Comparison of ENCODE assay signal across 22 cellular contexts in the genomic region with DNA sequence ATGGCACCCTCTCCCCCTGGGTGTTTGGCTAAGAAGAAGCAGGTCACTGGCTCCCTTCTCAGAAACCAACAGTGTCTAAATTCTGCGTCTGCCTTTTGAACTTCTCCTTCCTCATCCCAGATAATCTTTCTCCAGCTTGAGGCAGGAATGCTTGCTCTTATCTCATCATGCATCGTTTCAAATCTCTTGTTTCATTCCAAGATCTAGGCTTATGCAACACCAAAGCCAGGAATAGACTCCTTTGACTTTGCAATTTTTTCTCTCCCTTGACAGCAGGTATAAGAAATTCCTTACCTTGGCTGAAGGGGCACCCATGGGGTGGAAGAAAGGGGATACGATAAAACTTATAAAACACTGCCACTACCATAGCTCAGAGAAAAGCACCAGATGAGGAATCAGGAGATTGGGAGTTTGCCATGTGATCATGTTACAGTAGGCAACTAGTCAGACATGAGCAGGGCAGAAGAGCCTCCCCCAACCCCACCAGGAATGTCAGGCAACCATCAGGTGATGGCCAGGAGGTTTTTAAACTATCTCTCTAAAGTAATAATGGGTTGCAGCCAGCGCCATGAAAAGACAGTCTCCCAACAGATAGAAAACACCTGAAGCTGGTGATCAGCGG.
A peak's percentile ranks its signal among the peaks of the same experiment; 100 is the strongest.
DNase-seq lines count a peak whose midpoint lies in the region; ATAC-seq, FAIRE-seq and TF ChIP-seq lines count a peak whose summit lies in the region.
"Had no signal": no experiment of that assay in that cellular context is flagged by ENCODE, and none has a peak within 500 bp of the region (broad histone marks: within the 10 kb centered on the region; RNA-seq: fewer than 3 reads in every experiment).

No MANE protein-coding gene starts in this region.

- H3K23ac ChIP-seq in IMR-90 (ENCODE audit: low read depth, low read length) (no peak overlapping the region), H1 (ENCODE audit: insufficient read length) (no peak overlapping the region)

- DNase-seq in GM23338 (ENCODE audit: low spot score), result no peak
- DNase-seq in IMR-90, result peak; percentile 2
- no peak for DNase-seq in H1 (ENCODE audit: low read depth in 1 of 2, low spot score in 2 of 2)
- DNase-seq in neural crest cell (ENCODE audit: low read depth, low spot score), result no peak
- no peak for DNase-seq in dedifferentiated amniotic fluid mesenchymal stem cell (ENCODE audit: extremely low spot score)
- no peak for DNase-seq in activated T-cell treated with anti-CD3 and anti-CD28 coated beads, Interleukin-2, amount 50 U/mL, for 24 hours
- DNase-seq in activated CD4-positive, CD25-positive, alpha-beta regulatory T cell (lab: John Stamatoyannopoulos, UW), result no peak
- DNase-seq in hippocampal formation (lab: John Stamatoyannopoulos, UW), result no peak
- DNase-seq: Caco-2; CD4-positive, CD25-positive, alpha-beta regulatory T cell; CD8-positive, alpha-beta T cell; DMS53; DMS79 treated with DMSO at 0.1 percent for 48 hours; GF-D8; GOT3; H7; HCEC 1CT had no signal

- TF ChIP-seq EP300 in H1 (IDR thresholded peaks at IDR 0.05; ENCODE audit: borderline replicate concordance in 1 of 2, low read depth in 2 of 2, low read length in 2 of 2), result no peak

- H3K4me2 ChIP-seq in GM23338 (no peak overlapping the region), IMR-90 (ENCODE audit: low read depth, low read length) (no peak overlapping the region), H1 (ENCODE audit: insufficient read depth in 1 of 2, low read depth in 2 of 2, low read length in 2 of 2) (no peak overlapping the region)
- H3K4me2 ChIP-seq: BLaER1 had no signal

- H2BK15ac ChIP-seq in IMR-90 (ENCODE audit: low read depth, low read length) (no peak overlapping the region), H1 (ENCODE audit: low read length) (no peak overlapping the region)

- H3K79me1 ChIP-seq in IMR-90 (ENCODE audit: low read depth in 1 of 2, low read length in 2 of 2) (no peaks in the 10 kb centered on the region), H1 (ENCODE audit: low read depth, low read length) (no peaks in the 10 kb centered on the region)

- H2BK12ac ChIP-seq in H1 (ENCODE audit: low read depth, low read length), result 0 out of 2 replicates have a peak overlapping the region, but pooled peaks have one; percentile 51

- H3K9me3 ChIP-seq in IMR-90 (ENCODE audit: control insufficient read depth, insufficient read depth, low read length), result no peaks in the 10 kb centered on the region
- peaks cover 0 to 2% of the 10 kb centered on the region in 2 experiments; a peak in 1 of 4 replicates for H3K9me3 ChIP-seq in H1 (ENCODE audit: insufficient read depth in 2 of 2, low read depth in 1 of 2, low read length in 1 of 2)
- H3K9me3 ChIP-seq: BLaER1 had no signal

- H3F3A ChIP-seq in GM23338 (replicated peaks; ENCODE audit: low read depth), result no peaks in the 10 kb centered on the region

- no peak overlapping the region for H3K14ac ChIP-seq in IMR-90 (replicated peaks; ENCODE audit: low read depth, low read length)
- no peak overlapping the region for H3K14ac ChIP-seq in H1 (ENCODE audit: insufficient read length)

- no peaks in the 10 kb centered on the region for H3K9me1 ChIP-seq in IMR-90 (ENCODE audit: insufficient read depth, low read length)

- no peaks in the 10 kb centered on the region for H3K23me2 ChIP-seq in H1 (ENCODE audit: low read depth, low read length)

- H2AK5ac ChIP-seq in IMR-90 (ENCODE audit: low read depth, low read length) (no peak overlapping the region), H1 (ENCODE audit: low read depth, low read length) (no peak overlapping the region)

- no peak overlapping the region for H2BK20ac ChIP-seq in IMR-90 (ENCODE audit: low read depth, low read length)
- H2BK20ac ChIP-seq in H1 (ENCODE audit: low read length), result peak overlapping the region; percentile 57; the same call in 1 of the 2 replicates

- no peaks in the 10 kb centered on the region for H3K27me3 Mint-ChIP-seq in GM23338 (ENCODE audit: insufficient read depth, low read depth, poor library complexity)
- no peaks in the 10 kb centered on the region for H3K27me3 Mint-ChIP-seq in neural crest cell (ENCODE audit: low read depth)
- H3K27me3 Mint-ChIP-seq in activated T-cell treated with anti-CD3 and anti-CD28 coated beads, Interleukin-2, amount 50 U/mL, for 24 hours, result no peaks in the 10 kb centered on the region

- H3K4me1 ChIP-seq in GM23338 (ENCODE audit: insufficient read depth) (peaks cover 18% of the 10 kb centered on the region), IMR-90 (ENCODE audit: control insufficient read depth, insufficient read depth, low read length) (peaks cover 3% of the 10 kb centered on the region; the same call in 1 of the 2 replicates), H1 (replicated peaks in 1 of 4; ENCODE audit: control insufficient read depth in 3 of 4, insufficient read depth in 4 of 4, low read length in 3 of 4) (no peaks in the 10 kb centered on the region)

- no peak overlapping the region for H3K27ac Mint-ChIP-seq in GM23338
- H3K27ac Mint-ChIP-seq in neural crest cell (ENCODE audit: unreplicated experiment), result peak overlapping the region; percentile 86
- H3K27ac Mint-ChIP-seq in activated T-cell treated with anti-CD3 and anti-CD28 coated beads, Interleukin-2, amount 50 U/mL, for 24 hours, result no peak overlapping the region
- H3K27ac Mint-ChIP-seq: B cell; CD4-positive, CD25-positive, alpha-beta regulatory T cell; CD8-positive, alpha-beta T cell had no signal

- in situ Hi-C loops in IMR-90 (cut with MboI; ENCODE audit: low sequenced_read_pairs), result no loop called here

- ATAC-seq in GM23338 (no peak), IMR-90 (ENCODE audit: low read depth) (no peak)
- ATAC-seq: CD8-positive, alpha-beta T cell had no signal

- H4K91ac ChIP-seq in IMR-90 (ENCODE audit: insufficient read depth, low read depth, low read length), result no peak overlapping the region
- H4K91ac ChIP-seq in H1 (replicated peaks; ENCODE audit: insufficient read length, low read length), result no peak overlapping the region

- H3K9me2 ChIP-seq in GM23338 (ENCODE audit: insufficient read depth), result peaks cover 17% of the 10 kb centered on the region

- H3K36me3 Mint-ChIP-seq in GM23338 (ENCODE audit: low read depth) (peaks cover 15% of the 10 kb centered on the region), neural crest cell (ENCODE audit: low read depth) (no peaks in the 10 kb centered on the region)
- no peaks in the 10 kb centered on the region for H3K36me3 Mint-ChIP-seq in activated T-cell treated with anti-CD3 and anti-CD28 coated beads, Interleukin-2, amount 50 U/mL, for 24 hours (ENCODE audit: low read depth)
- H3K36me3 Mint-ChIP-seq: CD4-positive, CD25-positive, alpha-beta regulatory T cell; CD8-positive, alpha-beta T cell had no signal

- H4K20me1 ChIP-seq in GM23338 (replicated peaks; ENCODE audit: insufficient read depth), result no peaks in the 10 kb centered on the region
- no peaks in the 10 kb centered on the region for H4K20me1 ChIP-seq in IMR-90 (ENCODE audit: insufficient read depth, low read length)
- H4K20me1 ChIP-seq in H1 (replicated peaks in 1 of 2; ENCODE audit: control insufficient read depth in 1 of 2, insufficient read depth in 2 of 2, low read length in 2 of 2), result no peaks in the 10 kb centered on the region
- H4K20me1 ChIP-seq: BLaER1 had no signal

- H2AFZ ChIP-seq in GM23338 (0 out of 2 replicates have a peak overlapping the region, but pooled peaks have one; percentile 28), IMR-90 (replicated peaks; ENCODE audit: low read length, poor library complexity) (no peak overlapping the region), H1 (ENCODE audit: low read length) (no peak overlapping the region)

- H3K4me3 ChIP-seq in GM23338, result no peak overlapping the region
- H3K4me3 ChIP-seq in IMR-90 (ENCODE audit: insufficient read depth, low read depth, low read length), result no peak overlapping the region
- no peak overlapping the region for H3K4me3 ChIP-seq in H1 (ENCODE audit: extremely low read depth in 1 of 4, insufficient read depth in 2 of 4, low read depth in 3 of 4, low read length in 4 of 4)
- H3K4me3 ChIP-seq: BLaER1 had no signal

- H3K9ac ChIP-seq in IMR-90 (ENCODE audit: low read depth, low read length) (no peak overlapping the region), H1 (replicated peaks in 1 of 4; ENCODE audit: extremely low read depth in 1 of 4, low read depth in 3 of 4, low read length in 3 of 4) (no peak overlapping the region)
- H3K9ac ChIP-seq: BLaER1 had no signal

- peaks cover 20% of the 10 kb centered on the region; the same call in 2 of the 3 replicates for H3K9me3 Mint-ChIP-seq in GM23338
- H3K9me3 Mint-ChIP-seq in neural crest cell, result peaks cover 3% of the 10 kb centered on the region
- H3K9me3 Mint-ChIP-seq in activated T-cell treated with anti-CD3 and anti-CD28 coated beads, Interleukin-2, amount 50 U/mL, for 24 hours, result peaks cover under 1% of the 10 kb centered on the region
- H3K9me3 Mint-ChIP-seq: CD8-positive, alpha-beta T cell had no signal

- intact Hi-C loops in IMR-90 (cut with micrococcal nuclease), result no loop called here

- FAIRE-seq in H1 (lab: Jason Lieb, UNC), result no peak
- FAIRE-seq: GM12891, GM18507 had no signal

- TF ChIP-seq POLR2A in IMR-90 (IDR thresholded peaks at IDR 0.05; ENCODE audit: low read depth, low read length) (no peak), H1 (IDR thresholded peaks at IDR 0.05; ENCODE audit: control extremely low read depth in 1 of 2, low read depth in 2 of 2, low read length in 2 of 2) (no peak)

- H4K5ac ChIP-seq in IMR-90 (ENCODE audit: low read depth, low read length) (no peak overlapping the region), H1 (ENCODE audit: insufficient read length, low read depth, low read length) (no peak overlapping the region)

- dilution Hi-C loops in IMR-90 (cut with HindIII; ENCODE audit: low sequenced_read_pairs, unreplicated experiment), result no loop called here

- H2BK120ac ChIP-seq in IMR-90 (ENCODE audit: low read depth, low read length) (no peak overlapping the region), H1 (replicated peaks; ENCODE audit: low read depth, low read length) (no peak overlapping the region)

- H3K79me2 ChIP-seq in GM23338 (replicated peaks; ENCODE audit: insufficient read depth), result no peaks in the 10 kb centered on the region
- H3K79me2 ChIP-seq in H1 (ENCODE audit: control insufficient read depth in 1 of 2, insufficient read depth in 2 of 2, low read length in 2 of 2), result no peaks in the 10 kb centered on the region

- no peak overlapping the region for H2AK9ac ChIP-seq in IMR-90 (replicated peaks; ENCODE audit: low read depth, low read length, poor library complexity)

- TF ChIP-seq RAD21 in IMR-90 (IDR thresholded peaks at IDR 0.05; ENCODE audit: low read length), result no peak
- TF ChIP-seq RAD21 in H1 (IDR thresholded peaks at IDR 0.05 in 1 of 2, conservative IDR thresholded peaks at IDR 0.05 in 1 of 2; ENCODE audit: low read depth in 2 of 2, low read length in 2 of 2), result no peak

- WGBS in IMR-90 (ENCODE audit: extremely low coverage in 2 of 2, insufficient read length in 1 of 2), 2 experiments, result 100% methylated on average over 1 of the region's 5 CpGs; no CpG with 5 or more reads in 1 of the 2 experiments
- 92% methylated on average over 5 of the region's 5 CpGs; no CpG with 5 or more reads in 1 of the 2 experiments for WGBS in H1 (ENCODE audit: extremely low coverage in 1 of 2, insufficient coverage in 1 of 2, insufficient read length in 1 of 2, insufficient replicate concordance in 2 of 2, low coverage in 1 of 2, low lambda C conversion rate in 2 of 2, missing lambda C conversion rate in 1 of 2), 2 experiments

- no peak overlapping the region for H3K4ac ChIP-seq in IMR-90 (ENCODE audit: low read depth, low read length)
- no peak overlapping the region for H3K4ac ChIP-seq in H1 (replicated peaks; ENCODE audit: insufficient read length, low read depth, low read length)

- H3K18ac ChIP-seq in IMR-90 (ENCODE audit: low read depth, low read length), result no peak overlapping the region
- H3K18ac ChIP-seq in H1 (ENCODE audit: extremely low read depth, low read length), result no peak overlapping the region

- H4K8ac ChIP-seq in IMR-90 (ENCODE audit: low read depth in 2 of 2, low read length in 2 of 2) (no peak overlapping the region), H1 (ENCODE audit: extremely low read depth, insufficient read depth, low read length) (no peak overlapping the region)

- H3K27ac ChIP-seq in GM23338 (ENCODE audit: low read depth), result no peak overlapping the region
- no peak overlapping the region for H3K27ac ChIP-seq in IMR-90 (ENCODE audit: insufficient read depth, low read length)
- no peak overlapping the region for H3K27ac ChIP-seq in H1 (ENCODE audit: low read depth, low read length)
- H3K27ac ChIP-seq: BLaER1, C4-2B had no signal

- CTCF ChIA-PET in IMR-90 (lab: Yijun Ruan, JAX), result no interaction called here
- CTCF ChIA-PET in H1 (lab: Charles Lee; ENCODE audit: partially characterized antibody), result no interaction called here

- H3K36me3 ChIP-seq in GM23338 (ENCODE audit: insufficient read depth), result no peaks in the 10 kb centered on the region
- no peaks in the 10 kb centered on the region for H3K36me3 ChIP-seq in IMR-90 (ENCODE audit: control insufficient read depth, insufficient read depth, low read length)
- no peaks in the 10 kb centered on the region; a peak in 1 of 8 replicates for H3K36me3 ChIP-seq in H1 (ENCODE audit: control insufficient read depth in 2 of 4, insufficient read depth in 4 of 4, low read length in 3 of 4)
- H3K36me3 ChIP-seq: BLaER1 had no signal

- BruUV-seq in IMR-90 (replicated peaks; lab: Mats Ljungman, UMichigan), result no TSS peak

- H3K27me3 ChIP-seq in GM23338 (ENCODE audit: insufficient read depth) (no peaks in the 10 kb centered on the region; the same call in 1 of the 2 replicates), IMR-90 (ENCODE audit: control insufficient read depth, insufficient read depth, low read length) (peaks cover 14% of the 10 kb centered on the region), H1 (replicated peaks in 1 of 4; ENCODE audit: control insufficient read depth in 3 of 4, extremely low read depth in 1 of 4, insufficient read depth in 3 of 4, low read length in 3 of 4) (peaks cover 0 to 4% (median 1%) of the 10 kb centered on the region in 4 experiments; a peak in 1 of 7 replicates)
- H3K27me3 ChIP-seq: BLaER1 had no signal

- H3K56ac ChIP-seq in IMR-90 (ENCODE audit: extremely low read depth, insufficient read depth, low read length) (no peak overlapping the region), H1 (replicated peaks; ENCODE audit: insufficient read length, low read depth, low read length) (no peak overlapping the region)

- POLR2A ChIA-PET in IMR-90 (lab: Charles Lee; ENCODE audit: unreplicated experiment) (no interaction called here), H1 (lab: Charles Lee; ENCODE audit: partially characterized antibody) (interaction anchor here (1.4 kb wide), 1 partner anchor 60 kb away, joined by 3 read pairs; no protein-coding TSS in a partner anchor)

- H2BK5ac ChIP-seq in IMR-90 (ENCODE audit: low read depth, low read length, poor library complexity, severe bottlenecking) (no peak overlapping the region), H1 (ENCODE audit: low read depth, low read length) (no peak overlapping the region)

- H3K4me3 Mint-ChIP-seq in GM23338, result no peak overlapping the region
- H3K4me3 Mint-ChIP-seq in neural crest cell, result no peak overlapping the region
- no peak overlapping the region for H3K4me3 Mint-ChIP-seq in activated T-cell treated with anti-CD3 and anti-CD28 coated beads, Interleukin-2, amount 50 U/mL, for 24 hours
- H3K4me3 Mint-ChIP-seq: B cell; CD4-positive, CD25-positive, alpha-beta regulatory T cell; CD8-positive, alpha-beta T cell had no signal

- H3K4me1 Mint-ChIP-seq in GM23338 (peaks cover 22% of the 10 kb centered on the region), neural crest cell (no peaks in the 10 kb centered on the region)
- peaks cover 14% of the 10 kb centered on the region for H3K4me1 Mint-ChIP-seq in activated T-cell treated with anti-CD3 and anti-CD28 coated beads, Interleukin-2, amount 50 U/mL, for 24 hours (ENCODE audit: low read depth)
- H3K4me1 Mint-ChIP-seq: B cell had no signal

- no peak for TF ChIP-seq CTCF in GM23338 (conservative IDR thresholded peaks at IDR 0.05; ENCODE audit: low read depth in 2 of 2)
- no peak for TF ChIP-seq CTCF in IMR-90 (conservative IDR thresholded peaks at IDR 0.05; ENCODE audit: low read depth, low read length)
- TF ChIP-seq CTCF in H1 (IDR thresholded peaks at IDR 0.05; ENCODE audit: control extremely low read depth in 1 of 3, insufficient read depth in 1 of 3, low read depth in 1 of 3, low read length in 3 of 3), result no peak
- no peak for TF ChIP-seq CTCF in neural crest cell (conservative IDR thresholded peaks at IDR 0.05)
